In the genomic region with DNA sequence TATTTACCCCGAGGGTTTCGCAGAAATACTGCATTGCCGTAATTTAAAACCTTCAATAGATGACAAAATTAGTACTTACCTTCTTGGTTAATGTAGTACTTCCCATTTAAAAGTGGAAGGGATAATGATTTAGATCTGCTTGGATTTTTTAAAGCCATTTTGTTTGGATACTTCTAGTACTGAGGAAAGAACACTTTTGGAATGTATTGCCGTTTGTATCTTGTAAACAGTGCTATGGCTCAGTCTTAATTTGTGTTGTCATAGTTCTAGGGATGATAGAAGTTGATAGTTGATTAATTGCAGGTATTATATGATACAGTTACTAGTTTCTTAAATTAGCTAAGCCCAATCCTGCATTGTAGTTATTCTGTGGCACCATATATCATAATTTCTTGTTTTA, we compare ENCODE assay signal across 8 cellular contexts. TPM values are rescaled to one million over a fixed set of nuclear protein-coding genes. Genes with fewer than 3 reads are reported as not detected.
DNase-seq lines count a peak whose midpoint lies in the region; ATAC-seq, FAIRE-seq and TF ChIP-seq lines count a peak whose summit lies in the region.

No MANE protein-coding gene starts in this region.

- H3K4me1 ChIP-seq in ACC112 (ENCODE audit: control insufficient read depth, insufficient read depth, low read length, unreplicated experiment), result peaks cover 60% of the 10 kb centered on the region
- H3K4me1 ChIP-seq in muscle layer of colon (ENCODE audit: insufficient read depth, low read length), result peaks cover 53% of the 10 kb centered on the region
- peaks cover 67% of the 10 kb centered on the region for H3K4me1 ChIP-seq in body of pancreas

- H3K36me3 Mint-ChIP-seq in brain, result peaks cover 33% of the 10 kb centered on the region

- H3K4me1 Mint-ChIP-seq in brain, result peaks cover 89% of the 10 kb centered on the region

- H3K27ac Mint-ChIP-seq in brain, result peak overlapping the region; percentile 7 to 98 (median 93)

- 8 to 14% methylated on average over 4 of the region's 4 CpGs for WGBS in body of pancreas, 2 donors

- H3K4me3 Mint-ChIP-seq in brain, result peak overlapping the region; percentile 83 to 96 (median 92)

- H3K79me2 ChIP-seq in ACC112 (ENCODE audit: control insufficient read depth, insufficient read depth, low read length, unreplicated experiment), result peaks cover 100% of the 10 kb centered on the region

- no peak overlapping the region for H2AFZ ChIP-seq in ACC112 (ENCODE audit: low read length, unreplicated experiment)

- no peak for ATAC-seq in body of pancreas

- H3K4me3 ChIP-seq in ACC112 (ENCODE audit: low read depth, low read length), result peak overlapping the region; percentile 94
- H3K4me3 ChIP-seq in HL-60 (replicated peaks; ENCODE audit: insufficient read depth, low read length), result peak overlapping the region; percentile 57
- peak overlapping the region; percentile 20 to 72 for H3K4me3 ChIP-seq in muscle layer of colon (ENCODE audit: low read depth in 1 of 2, low read length in 2 of 2)
- H3K4me3 ChIP-seq in body of pancreas, result peak overlapping the region in 1 of 2 donors; percentile 63

- TF ChIP-seq CTCF in HL-60 (IDR thresholded peaks at IDR 0.05; ENCODE audit: insufficient read depth, low read length) (no peak), brain (conservative IDR thresholded peaks at IDR 0.05) (no peak), body of pancreas (IDR thresholded peaks at IDR 0.05) (no peak)

- no peak for FAIRE-seq in GM19239 (lab: Jason Lieb, UNC)

- peak overlapping the region; percentile 48 for H3K27ac ChIP-seq in ACC112 (ENCODE audit: low read depth, low read length)
- peak overlapping the region; percentile 59 for H3K27ac ChIP-seq in HL-60 (replicated peaks)
- peak overlapping the region; percentile 63 for H3K27ac ChIP-seq in muscle layer of colon (ENCODE audit: low read depth, low read length)
- peak overlapping the region in 2 of 4 donors; percentile 3 to 99 for H3K27ac ChIP-seq in body of pancreas

- H3K27me3 Mint-ChIP-seq in brain, result peaks cover 7% of the 10 kb centered on the region

- TF ChIP-seq POLR2A in body of pancreas (IDR thresholded peaks at IDR 0.05), result no peak

- H3K9ac ChIP-seq in muscle layer of colon (ENCODE audit: low read length), result no peak overlapping the region

- H3K9me3 Mint-ChIP-seq in brain, result no peaks in the 10 kb centered on the region

- no peak for DNase-seq in HL-60 (ENCODE audit: low read depth in 1 of 2, low spot score in 1 of 2)
- no peak for DNase-seq in GM19239 (ENCODE audit: insufficient read length, low spot score)
- no peak for DNase-seq in body of pancreas
- no peak for DNase-seq in OCI-M2 (lab: John Stamatoyannopoulos, UW; ENCODE audit: unreplicated experiment)
- DNase-seq in NCI-H2196 treated with DMSO at 0.1 percent for 48 hours (lab: John Stamatoyannopoulos, UW; ENCODE audit: unreplicated experiment), result no peak

- no peaks in the 10 kb centered on the region for H3K27me3 ChIP-seq in ACC112 (ENCODE audit: insufficient read depth, low read length)
- H3K27me3 ChIP-seq in HL-60 (ENCODE audit: insufficient read depth, poor library complexity, severe bottlenecking), result no peaks in the 10 kb centered on the region
- H3K27me3 ChIP-seq in muscle layer of colon (ENCODE audit: control insufficient read depth in 1 of 2, insufficient read depth in 2 of 2, low read length in 2 of 2), result no peaks in the 10 kb centered on the region
- H3K27me3 ChIP-seq in body of pancreas, result no peaks in the 10 kb centered on the region

- H3K36me3 ChIP-seq in ACC112 (ENCODE audit: insufficient read depth, low read length) (peaks cover 43% of the 10 kb centered on the region), muscle layer of colon (ENCODE audit: insufficient read depth, low read length) (peaks cover 6% of the 10 kb centered on the region), body of pancreas (replicated peaks in 1 of 2; ENCODE audit: insufficient read depth in 1 of 2, low read depth in 2 of 2) (no peaks in the 10 kb centered on the region)

- H3K9me3 ChIP-seq in muscle layer of colon (ENCODE audit: low read length) (no peaks in the 10 kb centered on the region), body of pancreas (no peaks in the 10 kb centered on the region)

- intact Hi-C loops in body of pancreas (cut with DNase I), result no loop called here

RNA-seq across cellular contexts. Expression of gene TNPO1, which starts 33.1 kb away (rescaled TPM):
- 29.6 TPM for polyA plus RNA-seq in brain (ENCODE audit: insufficient read depth, low read depth, low replicate concordance)
- 10 to 100 TPM; 41.2 to 71.9 TPM for total RNA-seq in body of pancreas
